15 cellular contexts compared by ENCODE assay signal in genomic region chr1:84300501-84300900, GRCh38. TPM values are rescaled to one million over a fixed set of nuclear protein-coding genes. Genes with fewer than 3 reads are reported as not detected.
DNase-seq lines count a peak whose midpoint lies in the region; ATAC-seq and TF ChIP-seq lines count a peak whose summit lies in the region.
"Had no signal": no experiment of that assay in that cellular context is flagged by ENCODE, and none has a peak within 500 bp of the region (broad histone marks: within the 10 kb centered on the region; RNA-seq: fewer than 3 reads in every experiment).

No MANE protein-coding gene starts in this region.

- H3K36me3 ChIP-seq in OCI-LY1 (ENCODE audit: insufficient read depth, low read length): no peaks in the 10 kb centered on the region
- H3K36me3 ChIP-seq in endocrine pancreas (ENCODE audit: control insufficient read depth, insufficient read depth, low read length): no peaks in the 10 kb centered on the region
- no peaks in the 10 kb centered on the region for H3K36me3 ChIP-seq in CD8-positive, alpha-beta memory T cell (ENCODE audit: insufficient read depth, low read length)

- no peaks in the 10 kb centered on the region for H4K20me1 ChIP-seq in OCI-LY1 (ENCODE audit: insufficient read depth, low read length)

- no peaks in the 10 kb centered on the region for H3K27me3 Mint-ChIP-seq in progenitor cell of endocrine pancreas
- H3K27me3 Mint-ChIP-seq in CD8-positive, alpha-beta memory T cell: peaks cover 11 to 12% of the 10 kb centered on the region in 2 donors

- H3K4me1 ChIP-seq in OCI-LY1 (ENCODE audit: insufficient read depth, low read length, severe bottlenecking): peaks cover 84% of the 10 kb centered on the region
- peaks cover 14% of the 10 kb centered on the region for H3K4me1 ChIP-seq in endocrine pancreas (ENCODE audit: control insufficient read depth, insufficient read depth, low read length)
- H3K4me1 ChIP-seq in CD8-positive, alpha-beta memory T cell (ENCODE audit: insufficient read depth, low read length): peaks cover 16% of the 10 kb centered on the region

- H3K27ac ChIP-seq in C4-2B (peak overlapping the region; percentile 34; the same call in 1 of the 2 replicates), OCI-LY1 (ENCODE audit: low read depth, low read length, poor library complexity, severe bottlenecking) (peak overlapping the region; percentile 97)
- H3K27ac ChIP-seq in CD8-positive, alpha-beta memory T cell (ENCODE audit: low read depth, low read length): no peak overlapping the region

- peaks cover 9% of the 10 kb centered on the region for H3K79me2 ChIP-seq in OCI-LY1 (ENCODE audit: insufficient read depth, low read length)

- peak overlapping the region; percentile 52 for H3K4me3 Mint-ChIP-seq in progenitor cell of endocrine pancreas (ENCODE audit: low read depth)
- H3K4me3 Mint-ChIP-seq in CD8-positive, alpha-beta memory T cell: peak overlapping the region in 1 of 7 donors; percentile 48
- H3K4me3 Mint-ChIP-seq: activated CD4-positive, alpha-beta memory T cell treated with anti-CD3 and anti-CD28 coated beads for 36 hours; activated naive CD4-positive, alpha-beta T cell treated with anti-CD3 and anti-CD28 coated beads, Interleukin-2, amount 10 ng/mL, durations not matched to agents 7 days and 5 days had no signal

- peak overlapping the region; percentile 88 for H3K27ac Mint-ChIP-seq in progenitor cell of endocrine pancreas
- H3K27ac Mint-ChIP-seq in CD8-positive, alpha-beta memory T cell: no peak overlapping the region
- H3K27ac Mint-ChIP-seq: activated CD4-positive, alpha-beta memory T cell treated with anti-CD3 and anti-CD28 coated beads for 36 hours; activated naive CD4-positive, alpha-beta T cell treated with anti-CD3 and anti-CD28 coated beads, Interleukin-2, amount 10 ng/mL, durations not matched to agents 7 days and 5 days had no signal

- no peak overlapping the region for H2AFZ ChIP-seq in OCI-LY1 (ENCODE audit: low read length)

- no peak for TF ChIP-seq CTCF in C4-2B (conservative IDR thresholded peaks at IDR 0.05)
- no peak for TF ChIP-seq CTCF in OCI-LY1 (IDR thresholded peaks at IDR 0.05; ENCODE audit: low read length)
- no peak for TF ChIP-seq CTCF in progenitor cell of endocrine pancreas (IDR thresholded peaks at IDR 0.05; ENCODE audit: unreplicated experiment)

- H3K4me3 ChIP-seq in OCI-LY1 (ENCODE audit: low read depth, low read length, poor library complexity, severe bottlenecking) (peak overlapping the region; percentile 63), endocrine pancreas (ENCODE audit: control insufficient read depth, insufficient read depth, low read length) (peak overlapping the region; percentile 95)
- H3K4me3 ChIP-seq in CD8-positive, alpha-beta memory T cell (ENCODE audit: low read length): no peak overlapping the region

- no peaks in the 10 kb centered on the region for H3K9me3 ChIP-seq in OCI-LY1 (ENCODE audit: low read length)
- no peaks in the 10 kb centered on the region for H3K9me3 ChIP-seq in endocrine pancreas (ENCODE audit: control insufficient read depth, low read length)
- H3K9me3 ChIP-seq in CD8-positive, alpha-beta memory T cell (ENCODE audit: low read length): no peaks in the 10 kb centered on the region

- H3K9ac ChIP-seq in OCI-LY1 (ENCODE audit: low read length): peak overlapping the region; percentile 76
- no peak overlapping the region for H3K9ac ChIP-seq in endocrine pancreas (ENCODE audit: control insufficient read depth, insufficient read depth, low read length)

- no peaks in the 10 kb centered on the region for H3K9me2 ChIP-seq in OCI-LY1 (ENCODE audit: low read depth, low read length)

- peak overlapping the region; percentile 79 for H3K4me2 ChIP-seq in OCI-LY1 (ENCODE audit: low read length)

- DNase-seq in progenitor cell of endocrine pancreas (ENCODE audit: low spot score, unreplicated experiment): no peak
- no peak for DNase-seq in activated effector memory CD4-positive, alpha-beta T cell treated with anti-CD3 and anti-CD28 coated beads, Interleukin-2, amount 50 U/mL, for 16 hours
- DNase-seq in COLO668 (lab: John Stamatoyannopoulos, UW; ENCODE audit: unreplicated experiment): no peak
- no peak for DNase-seq in CD8-positive, alpha-beta memory T cell
- DNase-seq in sciatic nerve (ENCODE audit: low spot score): no peak
- DNase-seq: activated CD4-positive, alpha-beta memory T cell treated with anti-CD3 and anti-CD28 coated beads for 36 hours; activated naive CD4-positive, alpha-beta T cell treated with anti-CD3 and anti-CD28 coated beads, Interleukin-2, amount 10 ng/mL, durations not matched to agents 7 days and 5 days; islet precursor cell; NCI-H2081 treated with DMSO at 0.1 percent for 48 hours; OCI-M1; stimulated activated CD4-positive, alpha-beta T cell treated with anti-CD3 and anti-CD28 coated beads, Interleukin-15, amount 100 ng/mL, for 24 hours had no signal

- intact Hi-C loops in sciatic nerve (cut with DNase I): no loop called here

- no peaks in the 10 kb centered on the region for H3K27me3 ChIP-seq in OCI-LY1 (ENCODE audit: insufficient read depth, low read length)
- H3K27me3 ChIP-seq in endocrine pancreas (ENCODE audit: control insufficient read depth, insufficient read depth, low read length): no peaks in the 10 kb centered on the region
- no peaks in the 10 kb centered on the region for H3K27me3 ChIP-seq in CD8-positive, alpha-beta memory T cell (ENCODE audit: insufficient read depth, low read length, poor library complexity, severe bottlenecking)

- CTCF ChIA-PET in CD8-positive, alpha-beta memory T cell (lab: Charles Lee): no interaction called here

- peaks cover 22% of the 10 kb centered on the region for H3K36me3 Mint-ChIP-seq in progenitor cell of endocrine pancreas (ENCODE audit: insufficient read depth)
- peaks cover 0 to 4% (median 1%) of the 10 kb centered on the region in 3 donors for H3K36me3 Mint-ChIP-seq in CD8-positive, alpha-beta memory T cell
- H3K36me3 Mint-ChIP-seq: activated CD4-positive, alpha-beta memory T cell treated with anti-CD3 and anti-CD28 coated beads for 36 hours; activated naive CD4-positive, alpha-beta T cell treated with anti-CD3 and anti-CD28 coated beads, Interleukin-2, amount 10 ng/mL, durations not matched to agents 7 days and 5 days had no signal

- peaks cover 13% of the 10 kb centered on the region for H3K9me3 Mint-ChIP-seq in progenitor cell of endocrine pancreas (ENCODE audit: low read depth)
- peaks cover 0 to 2% (median 0%) of the 10 kb centered on the region in 5 donors for H3K9me3 Mint-ChIP-seq in CD8-positive, alpha-beta memory T cell
- H3K9me3 Mint-ChIP-seq: activated naive CD4-positive, alpha-beta T cell treated with anti-CD3 and anti-CD28 coated beads, Interleukin-2, amount 10 ng/mL, durations not matched to agents 7 days and 5 days had no signal

- H3K4me1 Mint-ChIP-seq in progenitor cell of endocrine pancreas (ENCODE audit: low read depth): peaks cover 58% of the 10 kb centered on the region
- peaks cover 26 to 48% (median 29%) of the 10 kb centered on the region in 3 donors for H3K4me1 Mint-ChIP-seq in CD8-positive, alpha-beta memory T cell

- POLR2A ChIA-PET in CD8-positive, alpha-beta memory T cell (lab: Charles Lee): no interaction called here

- no peak for ATAC-seq in sciatic nerve

- H3F3A ChIP-seq in OCI-LY1 (ENCODE audit: insufficient read depth, low read length): peaks cover 6% of the 10 kb centered on the region; the same call in 1 of the 2 replicates

RNA-seq across cellular contexts. Expression of gene SAMD13, which starts 1.0 kb away (rescaled TPM):
- total RNA-seq in progenitor cell of endocrine pancreas: 10.4 and 14.3 TPM in 2 replicates
- total RNA-seq in CD8-positive, alpha-beta memory T cell: under 1 TPM; 0.35 to 0.39 TPM
- polyA plus RNA-seq in CD8-positive, alpha-beta memory T cell: 0.48 TPM
- total RNA-seq in sciatic nerve: 0.76 TPM
- total RNA-seq: T-helper 2 cell treated with Interferon-gamma antibody and Interleukin-4, amounts not matched to agents 100 ng/mL and 5 ng/mL, for 36 hours had no signal
